ENCODE assay signal across 9 cellular contexts in genomic region chr11:65315866-65316233, GRCh38. TPM values are rescaled to one million over a fixed set of nuclear protein-coding genes. Genes with fewer than 3 reads are reported as not detected.
A peak's percentile ranks its signal among the peaks of the same experiment; 100 is the strongest.
DNase-seq lines count a peak whose midpoint lies in the region; ATAC-seq and TF ChIP-seq lines count a peak whose summit lies in the region.
"Had no signal": no experiment of that assay in that cellular context is flagged by ENCODE, and none has a peak within 500 bp of the region (broad histone marks: within the 10 kb centered on the region; RNA-seq: fewer than 3 reads in every experiment).

No MANE protein-coding gene starts in this region.

- DNase-seq in AG09309 (ENCODE audit: low read depth) (no peak), amniotic stem cell (lab: John Stamatoyannopoulos, UW) (no peak), NCI-H774 (lab: John Stamatoyannopoulos, UW) (no peak), NCI-H524 (lab: John Stamatoyannopoulos, UW) (no peak)
- DNase-seq in naive thymus-derived CD4-positive, alpha-beta T cell = no peak

- H3K36me3 ChIP-seq in KMS-11 (ENCODE audit: insufficient read depth) = no peaks in the 10 kb centered on the region
- H3K36me3 ChIP-seq in naive thymus-derived CD4-positive, alpha-beta T cell (ENCODE audit: control insufficient read depth in 2 of 3, insufficient read depth in 3 of 3, low read length in 3 of 3) = peaks cover 0 to 6% (median 0%) of the 10 kb centered on the region in 3 experiments

- POLR2A ChIA-PET in naive thymus-derived CD4-positive, alpha-beta T cell (lab: Charles Lee) = interaction anchor here (0.7 to 3.0 kb wide), 9 partner anchors 8 to 183 kb away, joined by 3 to 22 read pairs (median 4); partner anchors contain the start of genes DPF2, MALAT1 and POLA2

- peak overlapping the region; percentile 79 for H2AFZ ChIP-seq in KMS-11 (ENCODE audit: low read depth)

- peak overlapping the region; percentile 77; the same call in 1 of the 2 replicates for H3K9ac ChIP-seq in KMS-11

- H4K20me1 ChIP-seq in KMS-11 (ENCODE audit: insufficient read depth) = no peaks in the 10 kb centered on the region

- CTCF ChIA-PET in naive thymus-derived CD4-positive, alpha-beta T cell (lab: Charles Lee) = interaction anchor here (0.6 to 5.1 kb wide), 16 partner anchors 12 to 319 kb away, joined by 3 to 54 read pairs (median 4); partner anchors contain the start of genes BATF2, DPF2, FAU and MRPL49

- intact Hi-C loops in naive thymus-derived CD4-positive, alpha-beta T cell (cut with micrococcal nuclease) = loop anchor here (1.0 to 10.0 kb wide), 7 partner anchors 14 to 303 kb away; partner anchors contain the start of genes TM7SF2 (in 1 of the 2) and ZNHIT2 (in 1 of the 2)

- H3K4me2 ChIP-seq in KMS-11 = peak overlapping the region; percentile 95

- H3K27ac Mint-ChIP-seq in naive thymus-derived CD4-positive, alpha-beta T cell = peak overlapping the region in 3 of 9 donors; percentile 32 to 70 (median 40)

- no peaks in the 10 kb centered on the region for H3K9me3 ChIP-seq in naive thymus-derived CD4-positive, alpha-beta T cell (ENCODE audit: control insufficient read depth in 2 of 3, low read length in 3 of 3)

- no peak for TF ChIP-seq CTCF in AG09309 (IDR thresholded peaks at IDR 0.05; ENCODE audit: control insufficient read depth, insufficient read depth, low read depth, low read length, missing control alignments)
- peak; percentile 67 for TF ChIP-seq CTCF in KMS-11 (conservative IDR thresholded peaks at IDR 0.05; ENCODE audit: low read depth, low read length)

- no peaks in the 10 kb centered on the region for H3K79me2 ChIP-seq in KMS-11 (ENCODE audit: insufficient read depth, low read depth)

- H3K4me3 ChIP-seq in AG09309 (ENCODE audit: control insufficient read depth, low read depth, low read length) = peak overlapping the region; percentile 59
- H3K4me3 ChIP-seq in KMS-11 (IDR thresholded peaks at IDR 0.05; ENCODE audit: insufficient read depth, low read depth, low read length) = no peak overlapping the region
- H3K4me3 ChIP-seq in naive thymus-derived CD4-positive, alpha-beta T cell (ENCODE audit: low read length) = peak overlapping the region; percentile 68

- no peaks in the 10 kb centered on the region for H3K36me3 Mint-ChIP-seq in naive thymus-derived CD4-positive, alpha-beta T cell

- H3K27ac ChIP-seq in KMS-11 (no peak overlapping the region), cingulate gyrus (ENCODE audit: low read depth, low read length) (peak overlapping the region; percentile 60)
- no peak overlapping the region for H3K27ac ChIP-seq in naive thymus-derived CD4-positive, alpha-beta T cell (ENCODE audit: low read depth, low read length)

- H3K9me3 Mint-ChIP-seq in naive thymus-derived CD4-positive, alpha-beta T cell = no peaks in the 10 kb centered on the region

- H3K4me1 Mint-ChIP-seq in naive thymus-derived CD4-positive, alpha-beta T cell = peaks cover 0 to 13% (median 5%) of the 10 kb centered on the region in 7 donors

- peak overlapping the region; percentile 47 to 86 (median 74) for H3K4me3 Mint-ChIP-seq in naive thymus-derived CD4-positive, alpha-beta T cell

- no peak for ATAC-seq in naive thymus-derived CD4-positive, alpha-beta T cell
- ATAC-seq in GM18861 (IDR thresholded peaks at IDR 0.05; ENCODE audit: unreplicated experiment) = no peak

- H3K27me3 Mint-ChIP-seq in naive thymus-derived CD4-positive, alpha-beta T cell = peaks cover 0 to 12% (median 0%) of the 10 kb centered on the region in 5 donors

- H3K4me1 ChIP-seq in KMS-11 (ENCODE audit: low read depth, poor library complexity, severe bottlenecking) = peaks cover 13% of the 10 kb centered on the region
- H3K4me1 ChIP-seq in naive thymus-derived CD4-positive, alpha-beta T cell (ENCODE audit: control insufficient read depth in 2 of 2, insufficient read depth in 2 of 2, low read length in 2 of 2) = peaks cover 0 to 11% of the 10 kb centered on the region in 2 donors

- peaks cover 4% of the 10 kb centered on the region; the same call in 1 of the 2 replicates for H3K27me3 ChIP-seq in KMS-11 (ENCODE audit: insufficient read depth, low read depth)
- H3K27me3 ChIP-seq in naive thymus-derived CD4-positive, alpha-beta T cell (ENCODE audit: control insufficient read depth in 2 of 2, insufficient read depth in 2 of 2, low read length in 2 of 2) = no peaks in the 10 kb centered on the region

RNA-seq across cellular contexts. Expression of gene CDC42EP2, which starts 1.2 kb away (rescaled TPM):
- 1 to 10 TPM in 2 of 5 experiments, under 1 TPM in 3; 0.58 to 1.8 (median 0.89) TPM for total RNA-seq in naive thymus-derived CD4-positive, alpha-beta T cell
- not detected for polyA plus RNA-seq in naive thymus-derived CD4-positive, alpha-beta T cell

RNA-seq across cellular contexts. Expression of gene DPF2, which starts 17.8 kb away (rescaled TPM):
- total RNA-seq in naive thymus-derived CD4-positive, alpha-beta T cell = 10 to 100 TPM; 45.3 to 99.3 (median 88.1) TPM
- 10 to 100 TPM; 52.4 to 70.6 TPM for polyA plus RNA-seq in naive thymus-derived CD4-positive, alpha-beta T cell

RNA-seq across cellular contexts. Expression of gene TIGD3, which starts 38.7 kb away (rescaled TPM):
- total RNA-seq in naive thymus-derived CD4-positive, alpha-beta T cell = 1 to 10 TPM in 4 of 5 experiments, under 1 TPM in 1; 0.39 to 2.0 (median 1.6) TPM
- under 1 TPM; 0.45 to 0.75 TPM for polyA plus RNA-seq in naive thymus-derived CD4-positive, alpha-beta T cell
- total RNA-seq: ureter had no signal

RNA-seq across cellular contexts. Expression of gene POLA2, which starts 54.1 kb away (rescaled TPM):
- total RNA-seq in naive thymus-derived CD4-positive, alpha-beta T cell = 10 to 100 TPM; 13.4 to 51.6 (median 27.8) TPM
- polyA plus RNA-seq in naive thymus-derived CD4-positive, alpha-beta T cell = 10 to 100 TPM in 1 of 2 donors, 1 to 10 TPM in 1; 9.0 to 12.9 TPM
